ENCODE assay signal across 8 cellular contexts in genomic region chr4:52861879-52862604, GRCh38. TPM values are rescaled to one million over a fixed set of nuclear protein-coding genes. Genes with fewer than 3 reads are reported as not detected.
DNase-seq lines count a peak whose midpoint lies in the region; ATAC-seq and TF ChIP-seq lines count a peak whose summit lies in the region.

Gene RASL11B, plus strand, starts transcription at chr4:52862317. Its CDS starts 191 bp downstream, at chr4:52862508.

- H3K27me3 ChIP-seq in A673 (replicated peaks; ENCODE audit: insufficient read depth, low read depth, low read length, poor library complexity) (no peaks in the 10 kb centered on the region), right lobe of liver (no peaks in the 10 kb centered on the region)

- peaks cover 48% of the 10 kb centered on the region for H3K27me3 Mint-ChIP-seq in dendritic cell treated with granulocyte-macrophage colony-stimulating factor and Interleukin-4, amounts not matched to agents 40 ng/mL and 50 ng/mL, for 4 days

- H3K9me3 ChIP-seq in A673 (ENCODE audit: low read depth, low read length, poor library complexity, severe bottlenecking) (no peaks in the 10 kb centered on the region), right lobe of liver (no peaks in the 10 kb centered on the region)

- H3K4me1 Mint-ChIP-seq in dendritic cell treated with granulocyte-macrophage colony-stimulating factor and Interleukin-4, amounts not matched to agents 40 ng/mL and 50 ng/mL, for 4 days (ENCODE audit: low read depth): peaks cover 7% of the 10 kb centered on the region

- ATAC-seq in GM18861 (IDR thresholded peaks at IDR 0.05; ENCODE audit: unreplicated experiment) (peak; percentile 97), HG03095 (IDR thresholded peaks at IDR 0.05; ENCODE audit: unreplicated experiment) (peak; percentile 99), right lobe of liver (peak; percentile 96 to 100 (median 98))

- H3K4me3 ChIP-seq in A673 (ENCODE audit: low read depth, low read length, poor library complexity, severe bottlenecking) (peak within 1 kb of the TSS; percentile 43), right lobe of liver (peak within 1 kb of the TSS; percentile 33 to 63 (median 47))

- H3K36me3 Mint-ChIP-seq in dendritic cell treated with granulocyte-macrophage colony-stimulating factor and Interleukin-4, amounts not matched to agents 40 ng/mL and 50 ng/mL, for 4 days (ENCODE audit: low read depth): no peaks in the 10 kb centered on the region

- CTCF ChIA-PET in A673 (lab: Charles Lee): no interaction called here

- peaks cover 11% of the 10 kb centered on the region for H3K9me3 Mint-ChIP-seq in dendritic cell treated with granulocyte-macrophage colony-stimulating factor and Interleukin-4, amounts not matched to agents 40 ng/mL and 50 ng/mL, for 4 days

- no CpG with 5 or more reads among the region's 93 CpGs for WGBS in right lobe of liver (ENCODE audit: insufficient coverage, low coverage, low lambda C conversion rate, missing lambda C conversion rate)

- H3K27ac ChIP-seq in A673 (ENCODE audit: low read depth, low read length, poor library complexity, severe bottlenecking): no peak within 1 kb of the TSS
- no peak within 1 kb of the TSS for H3K27ac ChIP-seq in right lobe of liver

- H3K36me3 ChIP-seq in A673 (ENCODE audit: insufficient read depth, low read length, poor library complexity, severe bottlenecking): no peaks in the 10 kb centered on the region
- no peaks in the 10 kb centered on the region for H3K36me3 ChIP-seq in right lobe of liver

- no TSS peak for BruUV-seq in A673 (replicated peaks; lab: Mats Ljungman, UMichigan)

- POLR2A ChIA-PET in A673 (lab: Charles Lee; ENCODE audit: low non-redundant PET): no interaction called here

- no peak within 1 kb of the TSS for H3K27ac Mint-ChIP-seq in dendritic cell treated with granulocyte-macrophage colony-stimulating factor and Interleukin-4, amounts not matched to agents 40 ng/mL and 50 ng/mL, for 4 days

- DNase-seq in A673 (ENCODE audit: low spot score) (peak; percentile 76), NCI-H2227 (lab: John Stamatoyannopoulos, UW; ENCODE audit: unreplicated experiment) (peak; percentile 86), right lobe of liver (peak; percentile 71 to 82 (median 78))
- peak; percentile 81 for DNase-seq in activated CD4-positive, alpha-beta T cell treated with anti-CD3 and anti-CD28 coated beads, Interleukin-2, amount 50 U/mL, for 1 hour
- peak; percentile 79 to 81 for DNase-seq in stimulated activated CD4-positive, alpha-beta T cell treated with anti-CD3 and anti-CD28 coated beads, Interleukin-2, amount 100 ng/mL, for 48 hours

- TF ChIP-seq POLR2A in right lobe of liver (IDR thresholded peaks at IDR 0.05): peak; percentile 58

- TF ChIP-seq CTCF in A673 (conservative IDR thresholded peaks at IDR 0.05; ENCODE audit: low read depth, low read length) (no peak), right lobe of liver (IDR thresholded peaks at IDR 0.05) (peak in 3 of 4 donors; percentile 9 to 37 (median 32))

- intact Hi-C loops in A673 (cut with micrococcal nuclease; ENCODE audit: unreplicated experiment) (loop anchor here (10.0 kb wide), 1 partner anchor 147 kb away; no protein-coding TSS in a partner anchor), right lobe of liver (cut with DNase I) (no loop called here)
- intact Hi-C loops in dendritic cell treated with granulocyte-macrophage colony-stimulating factor and Interleukin-4, amounts not matched to agents 40 ng/mL and 50 ng/mL, for 4 days (cut with micrococcal nuclease): loop anchor here (5.0 to 10.0 kb wide), 2 partner anchors 150 to 207 kb away; partner anchors contain the start of gene USP46

- H3K4me1 ChIP-seq in A673 (ENCODE audit: insufficient read depth, low read length, poor library complexity, severe bottlenecking) (no peaks in the 10 kb centered on the region), right lobe of liver (peaks cover 0 to 17% (median 0%) of the 10 kb centered on the region in 4 donors)

- H3K4me3 Mint-ChIP-seq in dendritic cell treated with granulocyte-macrophage colony-stimulating factor and Interleukin-4, amounts not matched to agents 40 ng/mL and 50 ng/mL, for 4 days: peak within 1 kb of the TSS; percentile 84

RNA-seq across cellular contexts. Expression of gene RASL11B, which starts in this region (rescaled TPM):
- 0.67 and 0.90 TPM in 2 replicates for total RNA-seq in A673 (2021)
- 1 to 10 TPM in 1 of 6 experiments, under 1 TPM in 5; 0.26 to 1.3 (median 0.37) TPM for total RNA-seq in right lobe of liver

Comparison
In these comparisons a context has a peak if more than half of its experiments do, and no peak if none do; other contexts are left out.
1. Peak in DNase-seq and H3K4me3 ChIP-seq in A673; RNA of the gene not detected or under 1 TPM.
2. intact Hi-C loops: an anchor here in A673 (10.0 kb wide) and dendritic cell treated with granulocyte-macrophage colony-stimulating factor and Interleukin-4, amounts not matched to agents 40 ng/mL and 50 ng/mL, for 4 days (5.0 to 10.0 kb wide); none called in right lobe of liver.